Comparison of ENCODE assay signal across 8 cellular contexts in genomic region chr4:73258668-73259551, GRCh38. TPM values are rescaled to one million over a fixed set of nuclear protein-coding genes. Genes with fewer than 3 reads are reported as not detected.
DNase-seq lines count a peak whose midpoint lies in the region; ATAC-seq and TF ChIP-seq lines count a peak whose summit lies in the region.

A gene with protein sequence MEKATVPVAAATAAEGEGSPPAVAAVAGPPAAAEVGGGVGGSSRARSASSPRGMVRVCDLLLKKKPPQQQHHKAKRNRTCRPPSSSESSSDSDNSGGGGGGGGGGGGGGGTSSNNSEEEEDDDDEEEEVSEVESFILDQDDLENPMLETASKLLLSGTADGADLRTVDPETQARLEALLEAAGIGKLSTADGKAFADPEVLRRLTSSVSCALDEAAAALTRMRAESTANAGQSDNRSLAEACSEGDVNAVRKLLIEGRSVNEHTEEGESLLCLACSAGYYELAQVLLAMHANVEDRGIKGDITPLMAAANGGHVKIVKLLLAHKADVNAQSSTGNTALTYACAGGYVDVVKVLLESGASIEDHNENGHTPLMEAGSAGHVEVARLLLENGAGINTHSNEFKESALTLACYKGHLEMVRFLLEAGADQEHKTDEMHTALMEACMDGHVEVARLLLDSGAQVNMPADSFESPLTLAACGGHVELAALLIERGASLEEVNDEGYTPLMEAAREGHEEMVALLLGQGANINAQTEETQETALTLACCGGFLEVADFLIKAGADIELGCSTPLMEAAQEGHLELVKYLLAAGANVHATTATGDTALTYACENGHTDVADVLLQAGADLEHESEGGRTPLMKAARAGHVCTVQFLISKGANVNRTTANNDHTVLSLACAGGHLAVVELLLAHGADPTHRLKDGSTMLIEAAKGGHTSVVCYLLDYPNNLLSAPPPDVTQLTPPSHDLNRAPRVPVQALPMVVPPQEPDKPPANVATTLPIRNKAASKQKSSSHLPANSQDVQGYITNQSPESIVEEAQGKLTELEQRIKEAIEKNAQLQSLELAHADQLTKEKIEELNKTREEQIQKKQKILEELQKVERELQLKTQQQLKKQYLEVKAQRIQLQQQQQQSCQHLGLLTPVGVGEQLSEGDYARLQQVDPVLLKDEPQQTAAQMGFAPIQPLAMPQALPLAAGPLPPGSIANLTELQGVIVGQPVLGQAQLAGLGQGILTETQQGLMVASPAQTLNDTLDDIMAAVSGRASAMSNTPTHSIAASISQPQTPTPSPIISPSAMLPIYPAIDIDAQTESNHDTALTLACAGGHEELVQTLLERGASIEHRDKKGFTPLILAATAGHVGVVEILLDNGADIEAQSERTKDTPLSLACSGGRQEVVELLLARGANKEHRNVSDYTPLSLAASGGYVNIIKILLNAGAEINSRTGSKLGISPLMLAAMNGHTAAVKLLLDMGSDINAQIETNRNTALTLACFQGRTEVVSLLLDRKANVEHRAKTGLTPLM (N-terminal part only) (minus strand): TSS chr4:73258798. CDS start chr4:73258668, 130 bp downstream.

- H3K27ac ChIP-seq in adipose tissue (ENCODE audit: low read depth, low read length) (peak within 1 kb of the TSS; percentile 94), heart left ventricle (peak within 1 kb of the TSS; percentile 86 to 99 (median 98)), upper lobe of left lung (peak within 1 kb of the TSS; percentile 95 to 99 (median 98))

- no peak for TF ChIP-seq CTCF in GM12875 (IDR thresholded peaks at IDR 0.05; ENCODE audit: borderline replicate concordance, insufficient read depth, low read depth, low read length)
- TF ChIP-seq CTCF in heart left ventricle (IDR thresholded peaks at IDR 0.05), result peak in 3 of 12 donors; percentile 15 to 23 (median 17)
- TF ChIP-seq CTCF in upper lobe of left lung (IDR thresholded peaks at IDR 0.05), result peak in 5 of 6 experiments; percentile 35 to 81 (median 65)

- TF ChIP-seq POLR2A in heart left ventricle (IDR thresholded peaks at IDR 0.05) (peak in 1 of 2 donors; percentile 52), upper lobe of left lung (IDR thresholded peaks at IDR 0.05) (peak in 3 of 4 donors; percentile 72 to 95 (median 91))

- TF ChIP-seq EP300 in upper lobe of left lung (IDR thresholded peaks at IDR 0.05), result peak in 1 of 4 donors; percentile 67

- H3K4me1 ChIP-seq in heart left ventricle (peaks cover 3 to 58% (median 47%) of the 10 kb centered on the region in 12 donors), upper lobe of left lung (peaks cover 24 to 52% (median 36%) of the 10 kb centered on the region in 4 donors)

- H3K36me3 ChIP-seq in heart left ventricle (peaks cover 0 to 9% (median 0%) of the 10 kb centered on the region in 9 donors), upper lobe of left lung (peaks cover 0 to 1% (median 0%) of the 10 kb centered on the region in 4 donors)

- intact Hi-C loops in heart left ventricle (cut with DNase I) (loop anchor here in 9 of 10 donors (1.0 to 10.0 kb wide), 11 partner anchors 36 to 192 kb away; partner anchors contain the start of gene COX18 (in 7 of the 9)), posterior cingulate gyrus (cut with DNase I) (loop anchor here (1.0 to 5.0 kb wide), 3 partner anchors 48 to 190 kb away; partner anchors contain the start of gene COX18)

- 0% methylated on average over 67 to 77 of the region's 79 CpGs for whole genome bisulfite sequencing in adipose tissue, 3 donors
- WGBS in heart left ventricle, 4 donors, result 0 to 1% (median 1%) methylated on average over 24 to 79 of the region's 79 CpGs
- 0 to 1% methylated on average over 35 to 71 of the region's 79 CpGs for WGBS in upper lobe of left lung, 2 donors

- peak; percentile 91 for DNase-seq in NCI-H1436 (lab: John Stamatoyannopoulos, UW)
- peak; percentile 84 for DNase-seq in T follicular helper cell (ENCODE audit: low read depth)
- DNase-seq in heart left ventricle, result peak; percentile 92 to 95 (median 94)
- peak; percentile 83 to 98 (median 88) for DNase-seq in posterior cingulate gyrus
- peak; percentile 92 to 99 for DNase-seq in upper lobe of left lung

- ATAC-seq in HG02798 (IDR thresholded peaks at IDR 0.05; ENCODE audit: poor library complexity, unreplicated experiment) (peak; percentile 88), heart left ventricle (peak; percentile 91 to 94 (median 92)), upper lobe of left lung (ENCODE audit: low FRiP score in 2 of 2) (peak; percentile 96 to 97)

- H3K9me3 ChIP-seq in heart left ventricle, result no peaks in the 10 kb centered on the region
- no peaks in the 10 kb centered on the region for H3K9me3 ChIP-seq in upper lobe of left lung

- H3K4me3 ChIP-seq in GM12875 (ENCODE audit: low read depth, low read length) (peak within 1 kb of the TSS; percentile 66), heart left ventricle (peak within 1 kb of the TSS; percentile 68 to 94 (median 84)), upper lobe of left lung (peak within 1 kb of the TSS; percentile 64 to 93 (median 90))

- no peaks in the 10 kb centered on the region for H3K27me3 ChIP-seq in heart left ventricle
- no peaks in the 10 kb centered on the region for H3K27me3 ChIP-seq in upper lobe of left lung

RNA-seq across cellular contexts. Expression of the gene that starts here (rescaled TPM):
- polyA plus RNA-seq in adipose tissue (10 to 100 TPM; 10.0 to 18.0 (median 14.6) TPM), heart left ventricle (10 to 100 TPM; 13.0 to 19.8 TPM)
- total RNA-seq in heart left ventricle (10 to 100 TPM; 48.5 to 67.1 (median 58.9) TPM), upper lobe of left lung (100 to 1,000 TPM in 1 of 6 donors, 10 to 100 TPM in 5; 49.7 to 103 (median 61.2) TPM)

Comparison
In these comparisons a context has a peak if more than half of its experiments do, and no peak if none do; other contexts are left out.
1. Peak in every context shown above with its lines: DNase-seq, ATAC-seq, H3K4me3 ChIP-seq and H3K27ac ChIP-seq.